ENCODE assay signal across 8 cellular contexts in the genomic region with DNA sequence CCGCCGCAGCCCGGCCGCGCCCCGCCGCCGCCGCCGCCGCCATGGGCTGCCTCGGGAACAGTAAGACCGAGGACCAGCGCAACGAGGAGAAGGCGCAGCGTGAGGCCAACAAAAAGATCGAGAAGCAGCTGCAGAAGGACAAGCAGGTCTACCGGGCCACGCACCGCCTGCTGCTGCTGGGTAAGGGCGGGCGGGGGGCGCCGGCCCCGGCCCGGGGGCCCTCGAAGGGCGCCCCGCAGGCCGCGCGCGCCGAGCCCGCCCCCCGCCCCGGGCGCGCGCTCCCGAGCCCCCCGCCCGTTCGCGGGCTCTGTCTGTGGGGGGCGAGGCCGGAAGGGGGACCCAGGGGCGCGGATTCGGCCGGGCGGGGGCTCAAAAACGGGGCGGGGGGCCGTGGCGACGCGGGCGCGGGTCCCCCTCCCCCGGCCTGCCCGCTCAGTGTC. TPM values are rescaled to one million over a fixed set of nuclear protein-coding genes. Genes with fewer than 3 reads are reported as not detected.
DNase-seq lines count a peak whose midpoint lies in the region; ATAC-seq and TF ChIP-seq lines count a peak whose summit lies in the region.

No MANE protein-coding gene starts in this region.

- H3K27me3 ChIP-seq in brain microvascular endothelial cell (replicated peaks), result no peaks in the 10 kb centered on the region

- CTCF ChIA-PET in HEK293 (lab: Yijun Ruan, JAX) (no interaction called here), RWPE1 (lab: Yijun Ruan, JAX) (no interaction called here)

- in situ Hi-C loops in brain microvascular endothelial cell (cut with HindIII; ENCODE audit: low pct_ligation_motif_present, low sequenced_read_pairs), result no loop called here

- no peak for DNase-seq in AG09309 (ENCODE audit: low read depth)
- no peak for DNase-seq in RWPE1 (ENCODE audit: low spot score)
- DNase-seq in brain microvascular endothelial cell, result no peak
- DNase-seq in left colon, result peak in 1 of 2 donors; percentile 52
- peak; percentile 54 for DNase-seq in stimulated activated CD8-positive, alpha-beta memory T cell treated with anti-CD3 and anti-CD28 coated beads, Interleukin-4, amount 100 ng/mL, for 48 hours

- POLR2A ChIA-PET in HEK293 (lab: Yijun Ruan, JAX) (interaction anchor here (0.6 to 1.1 kb wide), 5 partner anchors 16 to 330 kb away, joined by 3 to 7 read pairs (median 3); a partner anchor contains a TSS), RWPE1 (lab: Yijun Ruan, JAX; ENCODE audit: low non-redundant PET) (interaction anchor here (0.6 kb wide), 1 partner anchor 199 kb away, joined by 3 read pairs; no protein-coding TSS in a partner anchor)

- H3K27ac ChIP-seq in HEK293 (ENCODE audit: extremely low read depth, low read depth, low read length) (peak overlapping the region; percentile 97), RWPE1 (peak overlapping the region; percentile 94), brain microvascular endothelial cell (peak overlapping the region; percentile 81)

- ATAC-seq in left colon (peak; percentile 0), GM18867 (IDR thresholded peaks at IDR 0.05; ENCODE audit: unreplicated experiment) (no peak), HG03460 (IDR thresholded peaks at IDR 0.05; ENCODE audit: unreplicated experiment) (no peak)

- TF ChIP-seq CTCF in AG09309 (IDR thresholded peaks at IDR 0.05; ENCODE audit: control insufficient read depth, insufficient read depth, low read depth, low read length, missing control alignments) (no peak), HEK293 (tag by site-specific recombination; IDR thresholded peaks at IDR 0.05) (no peak), RWPE1 (conservative IDR thresholded peaks at IDR 0.05; ENCODE audit: low read depth) (no peak), brain microvascular endothelial cell (IDR thresholded peaks at IDR 0.05; ENCODE audit: low read depth, low read length, missing control alignments) (no peak)

- H3K4me3 ChIP-seq in AG09309 (ENCODE audit: control insufficient read depth, low read depth, low read length), result peak overlapping the region; percentile 94
- H3K4me3 ChIP-seq in HEK293 (ENCODE audit: low read depth, low read length), result peak overlapping the region; percentile 86
- H3K4me3 ChIP-seq in brain microvascular endothelial cell (ENCODE audit: low read depth, low read length), result peak overlapping the region; percentile 74

- H3K4me1 ChIP-seq in HEK293 (ENCODE audit: control insufficient read depth, insufficient read depth, low read length), result peaks cover 20% of the 10 kb centered on the region

- intact Hi-C loops in left colon (cut with DNase I, micrococcal nuclease), result no loop called here

- H3K36me3 ChIP-seq in HEK293 (ENCODE audit: control insufficient read depth in 2 of 2, insufficient read depth in 1 of 2, low read length in 2 of 2) (peaks cover 0 to 16% of the 10 kb centered on the region in 2 experiments; a peak in 1 of 3 replicates), brain microvascular endothelial cell (replicated peaks) (no peaks in the 10 kb centered on the region)

- no peaks in the 10 kb centered on the region for H3K9me3 ChIP-seq in HEK293 (ENCODE audit: control insufficient read depth, insufficient read depth, low read depth, low read length)

TF ChIP-seq in HEK293, 187 proteins besides CTCF, POLR2A, EP300 and RAD21:
- no peak for TF ChIP-seq ZNF660 (tag by site-specific recombination; IDR thresholded peaks at IDR 0.05)
- no peak for TF ChIP-seq ZNF555 (tag by site-specific recombination; conservative IDR thresholded peaks at IDR 0.05)
- TF ChIP-seq, protein P1, sequence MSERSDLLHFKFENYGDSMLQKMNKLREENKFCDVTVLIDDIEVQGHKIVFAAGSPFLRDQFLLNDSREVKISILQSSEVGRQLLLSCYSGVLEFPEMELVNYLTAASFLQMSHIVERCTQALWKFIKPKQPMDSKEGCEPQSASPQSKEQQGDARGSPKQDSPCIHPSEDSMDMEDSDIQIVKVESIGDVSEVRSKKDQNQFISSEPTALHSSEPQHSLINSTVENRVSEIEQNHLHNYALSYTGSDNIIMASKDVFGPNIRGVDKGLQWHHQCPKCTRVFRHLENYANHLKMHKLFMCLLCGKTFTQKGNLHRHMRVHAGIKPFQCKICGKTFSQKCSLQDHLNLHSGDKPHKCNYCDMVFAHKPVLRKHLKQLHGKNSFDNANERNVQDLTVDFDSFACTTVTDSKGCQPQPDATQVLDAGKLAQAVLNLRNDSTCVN (tag by site-specific recombination; optimal IDR thresholded peaks at IDR 0.05), result no peak

RNA-seq across cellular contexts. Expression of a gene that starts 39.2 kb away (rescaled TPM):
- total RNA-seq in left colon, result 100 to 1,000 TPM; 651 to 725 TPM

RNA-seq across cellular contexts. Expression of a gene that starts 41.0 kb away (rescaled TPM):
- 1 to 10 TPM in 1 of 2 donors, under 1 TPM in 1; 0.87 to 1.1 TPM for total RNA-seq in left colon
